8 cellular contexts compared by ENCODE assay signal in the genomic region with DNA sequence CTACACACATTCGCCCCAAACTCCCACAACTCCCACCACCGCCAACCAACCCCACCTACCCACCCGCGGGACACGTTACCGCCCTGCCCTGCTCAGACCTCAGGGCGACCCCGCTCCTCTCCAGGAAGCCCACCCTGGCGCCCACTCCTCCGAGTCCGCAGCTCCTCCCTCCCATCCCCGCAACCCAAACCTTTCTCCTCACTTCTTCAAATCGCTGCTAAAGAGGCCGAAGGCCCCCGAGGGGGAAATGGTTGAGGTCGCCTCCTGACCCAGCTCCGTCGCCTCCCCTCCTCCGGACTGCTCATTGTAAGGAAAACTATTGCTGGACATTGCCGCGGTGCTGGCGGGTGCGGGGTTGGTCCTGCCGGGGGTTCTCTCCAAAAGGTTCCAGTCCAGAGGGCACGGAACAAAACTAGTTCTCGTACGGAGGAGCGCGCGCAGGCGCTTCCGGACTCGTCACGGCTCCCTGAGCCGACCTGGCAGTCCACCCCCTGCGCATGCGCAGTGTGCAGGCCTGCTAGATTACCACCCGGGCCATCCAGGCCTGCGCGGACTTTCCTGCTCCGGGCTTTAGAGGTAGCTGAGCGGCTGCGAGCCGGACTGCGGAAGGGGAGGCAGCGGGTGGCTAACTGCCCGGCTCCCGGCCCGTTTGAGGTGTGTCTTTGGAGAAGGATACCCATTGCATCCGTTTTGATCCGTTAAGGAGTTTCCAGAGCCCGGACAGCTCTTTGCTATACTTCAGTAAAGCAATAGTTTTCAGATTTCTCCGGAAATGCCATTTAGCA. TPM values are rescaled to one million over a fixed set of nuclear protein-coding genes. Genes with fewer than 3 reads are reported as not detected.
DNase-seq lines count a peak whose midpoint lies in the region; ATAC-seq and TF ChIP-seq lines count a peak whose summit lies in the region.

A gene with protein sequence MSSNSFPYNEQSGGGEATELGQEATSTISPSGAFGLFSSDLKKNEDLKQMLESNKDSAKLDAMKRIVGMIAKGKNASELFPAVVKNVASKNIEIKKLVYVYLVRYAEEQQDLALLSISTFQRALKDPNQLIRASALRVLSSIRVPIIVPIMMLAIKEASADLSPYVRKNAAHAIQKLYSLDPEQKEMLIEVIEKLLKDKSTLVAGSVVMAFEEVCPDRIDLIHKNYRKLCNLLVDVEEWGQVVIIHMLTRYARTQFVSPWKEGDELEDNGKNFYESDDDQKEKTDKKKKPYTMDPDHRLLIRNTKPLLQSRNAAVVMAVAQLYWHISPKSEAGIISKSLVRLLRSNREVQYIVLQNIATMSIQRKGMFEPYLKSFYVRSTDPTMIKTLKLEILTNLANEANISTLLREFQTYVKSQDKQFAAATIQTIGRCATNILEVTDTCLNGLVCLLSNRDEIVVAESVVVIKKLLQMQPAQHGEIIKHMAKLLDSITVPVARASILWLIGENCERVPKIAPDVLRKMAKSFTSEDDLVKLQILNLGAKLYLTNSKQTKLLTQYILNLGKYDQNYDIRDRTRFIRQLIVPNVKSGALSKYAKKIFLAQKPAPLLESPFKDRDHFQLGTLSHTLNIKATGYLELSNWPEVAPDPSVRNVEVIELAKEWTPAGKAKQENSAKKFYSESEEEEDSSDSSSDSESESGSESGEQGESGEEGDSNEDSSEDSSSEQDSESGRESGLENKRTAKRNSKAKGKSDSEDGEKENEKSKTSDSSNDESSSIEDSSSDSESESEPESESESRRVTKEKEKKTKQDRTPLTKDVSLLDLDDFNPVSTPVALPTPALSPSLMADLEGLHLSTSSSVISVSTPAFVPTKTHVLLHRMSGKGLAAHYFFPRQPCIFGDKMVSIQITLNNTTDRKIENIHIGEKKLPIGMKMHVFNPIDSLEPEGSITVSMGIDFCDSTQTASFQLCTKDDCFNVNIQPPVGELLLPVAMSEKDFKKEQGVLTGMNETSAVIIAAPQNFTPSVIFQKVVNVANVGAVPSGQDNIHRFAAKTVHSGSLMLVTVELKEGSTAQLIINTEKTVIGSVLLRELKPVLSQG (minus strand): TSS at position 449 of the 785 bp plus-strand sequence. CDS start 119 bp downstream, at position 330.

- peak; percentile 90 for TF ChIP-seq POLR2A in breast epithelium (IDR thresholded peaks at IDR 0.05)

- intact Hi-C loops in breast epithelium (cut with DNase I; ENCODE audit: low total_unique reads), result no loop called here

- H3K9ac ChIP-seq in iPS-18a (ENCODE audit: low read length) (peak within 1 kb of the TSS; percentile 85), skeletal muscle satellite cell (ENCODE audit: low read depth, low read length) (peak within 1 kb of the TSS; percentile 96)

- H3K36me3 ChIP-seq in ACC112 (ENCODE audit: insufficient read depth, low read length) (no peaks in the 10 kb centered on the region), breast epithelium (no peaks in the 10 kb centered on the region), iPS-18a (ENCODE audit: control insufficient read depth, low read depth, low read length) (no peaks in the 10 kb centered on the region), skeletal muscle satellite cell (ENCODE audit: insufficient read depth, low read length) (no peaks in the 10 kb centered on the region)

- H3K4me1 ChIP-seq in ACC112 (ENCODE audit: control insufficient read depth, insufficient read depth, low read length, unreplicated experiment) (peaks cover 16% of the 10 kb centered on the region), breast epithelium (no peaks in the 10 kb centered on the region), iPS-18a (ENCODE audit: control insufficient read depth, low read depth, low read length) (peaks cover 4% of the 10 kb centered on the region), skeletal muscle satellite cell (ENCODE audit: control insufficient read depth, insufficient read depth, low read length) (peaks cover 11% of the 10 kb centered on the region)

- H3K79me2 ChIP-seq in ACC112 (ENCODE audit: control insufficient read depth, insufficient read depth, low read length, unreplicated experiment), result peaks cover 42% of the 10 kb centered on the region

- DNase-seq in NCI-H2196 treated with DMSO at 0.1 percent for 48 hours (lab: John Stamatoyannopoulos, UW; ENCODE audit: unreplicated experiment), result peak; percentile 91
- peak; percentile 99 for DNase-seq in breast epithelium (ENCODE audit: low spot score in 2 of 2)

- no peaks in the 10 kb centered on the region for H3K9me3 ChIP-seq in breast epithelium
- no peaks in the 10 kb centered on the region for H3K9me3 ChIP-seq in iPS-18a (ENCODE audit: control insufficient read depth, low read depth, low read length)
- H3K9me3 ChIP-seq in skeletal muscle satellite cell (replicated peaks; ENCODE audit: low read length), result no peaks in the 10 kb centered on the region

- H3K4me3 ChIP-seq in ACC112 (ENCODE audit: low read depth, low read length) (peak within 1 kb of the TSS; percentile 81), breast epithelium (peak within 1 kb of the TSS; percentile 75 to 92 (median 91)), iPS-18a (ENCODE audit: low read length) (peak within 1 kb of the TSS; percentile 94), skeletal muscle satellite cell (ENCODE audit: low read length) (peak within 1 kb of the TSS; percentile 92)

- H3K27ac ChIP-seq in ACC112 (ENCODE audit: low read depth, low read length) (peak within 1 kb of the TSS; percentile 61), VCaP (peak within 1 kb of the TSS; percentile 72), breast epithelium (peak within 1 kb of the TSS; percentile 89 to 94), iPS-18a (ENCODE audit: low read length) (peak within 1 kb of the TSS; percentile 51)

- peak; percentile 80 for ATAC-seq in GM18870 (IDR thresholded peaks at IDR 0.05; ENCODE audit: unreplicated experiment)
- peak; percentile 94 for ATAC-seq in HG03135 (IDR thresholded peaks at IDR 0.05; ENCODE audit: unreplicated experiment)

- H3K27me3 ChIP-seq in ACC112 (ENCODE audit: insufficient read depth, low read length) (no peaks in the 10 kb centered on the region), breast epithelium (no peaks in the 10 kb centered on the region), iPS-18a (ENCODE audit: control insufficient read depth, insufficient read depth, low read length) (peaks cover 4% of the 10 kb centered on the region), skeletal muscle satellite cell (ENCODE audit: control insufficient read depth, insufficient read depth, low read length) (no peaks in the 10 kb centered on the region)

- TF ChIP-seq CTCF in VCaP (conservative IDR thresholded peaks at IDR 0.05) (no peak), breast epithelium (IDR thresholded peaks at IDR 0.05) (peak in 1 of 3 donors; percentile 16)

- peak within 1 kb of the TSS; percentile 96 for H2AFZ ChIP-seq in ACC112 (ENCODE audit: low read length, unreplicated experiment)

- peak within 1 kb of the TSS; percentile 83 for H3K4me2 ChIP-seq in skeletal muscle satellite cell (ENCODE audit: low read length)

RNA-seq across cellular contexts. Expression of the gene that starts here (rescaled TPM):
- 10 to 100 TPM; 48.0 to 63.5 (median 48.2) TPM for total RNA-seq in breast epithelium
- 54.4 and 66.9 TPM in 2 replicates for total RNA-seq in skeletal muscle satellite cell (2012; rRNA removed)

Comparison
In these comparisons a context has a peak if more than half of its experiments do, and no peak if none do; other contexts are left out.
1. Peak in every context shown above with its lines: DNase-seq, ATAC-seq, H3K4me3 ChIP-seq and H3K27ac ChIP-seq.